11 cellular contexts compared by ENCODE assay signal in the genomic region with DNA sequence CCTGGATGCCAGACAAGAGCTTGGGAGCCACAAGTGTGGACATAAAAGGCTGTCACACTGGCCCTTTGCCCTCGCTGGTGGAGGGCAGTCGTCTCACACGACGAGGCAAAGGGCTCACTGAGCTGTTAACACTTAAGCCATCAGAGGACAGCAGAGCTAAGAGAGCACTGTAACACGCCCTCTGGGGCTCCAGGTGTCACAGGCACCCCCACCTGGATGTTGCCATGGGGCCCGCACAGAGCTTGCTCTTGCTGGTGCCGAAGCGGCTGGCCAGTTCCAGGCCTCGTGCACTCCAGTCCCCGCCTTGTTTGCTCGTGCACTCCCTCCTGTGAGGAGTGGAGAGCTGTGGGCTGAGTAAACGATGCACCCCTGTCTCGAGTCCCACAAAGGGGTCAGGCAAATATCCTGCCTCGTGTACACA. TPM values are rescaled to one million over a fixed set of nuclear protein-coding genes. Genes with fewer than 3 reads are reported as not detected.
DNase-seq lines count a peak whose midpoint lies in the region; ATAC-seq and TF ChIP-seq lines count a peak whose summit lies in the region.
"Had no signal": no experiment of that assay in that cellular context is flagged by ENCODE, and none has a peak within 500 bp of the region (broad histone marks: within the 10 kb centered on the region; RNA-seq: fewer than 3 reads in every experiment).

No MANE protein-coding gene starts in this region.

- H3K4me3 ChIP-seq in neural progenitor cell: no peak overlapping the region
- no peak overlapping the region for H3K4me3 ChIP-seq in mammary epithelial cell (replicated peaks in 1 of 3; ENCODE audit: insufficient read depth in 1 of 3, low read depth in 2 of 3, low read length in 3 of 3)
- H3K4me3 ChIP-seq: skin epidermis, vagina had no signal

- H3K27ac ChIP-seq in neural progenitor cell (no peak overlapping the region), mammary epithelial cell (ENCODE audit: insufficient read depth, low read depth, low read length) (no peak overlapping the region)
- H3K27ac ChIP-seq: skin epidermis, vagina had no signal

- H3K27me3 ChIP-seq in neural progenitor cell (no peaks in the 10 kb centered on the region), mammary epithelial cell (ENCODE audit: insufficient read depth, low read length) (peaks cover 7% of the 10 kb centered on the region)
- H3K27me3 ChIP-seq: vagina had no signal

- H3K9ac ChIP-seq in neural progenitor cell: no peak overlapping the region
- no peak overlapping the region for H3K9ac ChIP-seq in mammary epithelial cell (ENCODE audit: insufficient read depth, low read length)

- no peaks in the 10 kb centered on the region for H3K9me3 Mint-ChIP-seq in WTC11
- H3K9me3 Mint-ChIP-seq in neural progenitor cell: no peaks in the 10 kb centered on the region

- peaks cover 78% of the 10 kb centered on the region for H3K4me1 Mint-ChIP-seq in WTC11
- peaks cover 31% of the 10 kb centered on the region for H3K4me1 Mint-ChIP-seq in neural progenitor cell

- peaks cover 10% of the 10 kb centered on the region for H3K4me1 ChIP-seq in neural progenitor cell
- no peaks in the 10 kb centered on the region for H3K4me1 ChIP-seq in mammary epithelial cell (ENCODE audit: insufficient read depth, low read length)
- H3K4me1 ChIP-seq: vagina had no signal

- peaks cover 10% of the 10 kb centered on the region for H3F3A ChIP-seq in neural progenitor cell (ENCODE audit: low read depth)

- H3K9me3 ChIP-seq in neural progenitor cell (ENCODE audit: low read depth) (no peaks in the 10 kb centered on the region), mammary epithelial cell (replicated peaks; ENCODE audit: insufficient read depth, low read length) (no peaks in the 10 kb centered on the region)
- H3K9me3 ChIP-seq: vagina had no signal

- in situ Hi-C loops in G401 (cut with HindIII; ENCODE audit: low sequenced_read_pairs) (no loop called here), mammary epithelial cell (cut with MboI; ENCODE audit: low sequenced_read_pairs in 2 of 2) (no loop called here)

- ATAC-seq in WTC11 (peak; percentile 51), HG03571 (IDR thresholded peaks at IDR 0.05; ENCODE audit: unreplicated experiment) (no peak)

- H3K4me3 Mint-ChIP-seq in WTC11 (no peak overlapping the region), neural progenitor cell (no peak overlapping the region)

- TF ChIP-seq CTCF in WTC11 (IDR thresholded peaks at IDR 0.05) (no peak), neural progenitor cell (IDR thresholded peaks at IDR 0.05) (no peak), mammary epithelial cell (conservative IDR thresholded peaks at IDR 0.05 in 1 of 2, IDR thresholded peaks at IDR 0.05 in 1 of 2; ENCODE audit: extremely low read depth in 1 of 2, insufficient read depth in 1 of 2, low read depth in 1 of 2, low read length in 2 of 2) (no peak)

- H3K36me3 ChIP-seq in neural progenitor cell (no peaks in the 10 kb centered on the region), mammary epithelial cell (ENCODE audit: insufficient read depth, low read length) (no peaks in the 10 kb centered on the region)
- H3K36me3 ChIP-seq: vagina had no signal

- WGBS in mammary epithelial cell (ENCODE audit: low coverage, missing lambda C conversion rate): 39% methylated on average over 6 of the region's 14 CpGs

- H3K36me3 Mint-ChIP-seq in WTC11 (no peaks in the 10 kb centered on the region), neural progenitor cell (no peaks in the 10 kb centered on the region)

- CTCF ChIA-PET in WTC11 (lab: Charles Lee) (interaction anchor here (0.8 to 3.5 kb wide), 13 partner anchors 9 to 315 kb away, joined by 3 to 16 read pairs (median 4); a partner anchor contains a TSS), mammary epithelial cell (lab: Charles Lee; ENCODE audit: low non-redundant PET) (interaction anchor here (0.6 kb wide), 1 partner anchor 691 kb away, joined by 3 read pairs; no protein-coding TSS in a partner anchor)

- no peak overlapping the region for H3K4me2 ChIP-seq in neural progenitor cell
- no peak overlapping the region for H3K4me2 ChIP-seq in mammary epithelial cell (ENCODE audit: insufficient read depth, low read depth, low read length)

- peak overlapping the region; percentile 63 for H2AFZ ChIP-seq in neural progenitor cell (replicated peaks)
- H2AFZ ChIP-seq in mammary epithelial cell (ENCODE audit: low read depth, low read length): no peak overlapping the region

- H3K79me2 ChIP-seq in neural progenitor cell (ENCODE audit: low read depth) (no peaks in the 10 kb centered on the region), mammary epithelial cell (ENCODE audit: insufficient read depth, low read length) (no peaks in the 10 kb centered on the region)

- H3K27ac Mint-ChIP-seq in WTC11 (peak overlapping the region; percentile 87), neural progenitor cell (no peak overlapping the region)

- DNase-seq in G401 (ENCODE audit: low spot score) (peak; percentile 51), NCI-H2029 treated with DMSO at 0.1 percent for 48 hours (lab: John Stamatoyannopoulos, UW) (peak; percentile 47), WTC11 (ENCODE audit: low spot score) (peak; percentile 64), neural progenitor cell (ENCODE audit: low spot score) (peak; percentile 21), mammary epithelial cell (no peak), NCI-H2171 (lab: John Stamatoyannopoulos, UW) (no peak)
- DNase-seq in activated CD4-positive, CD25-positive, alpha-beta regulatory T cell treated with anti-CD3 and anti-CD28 coated beads, Interleukin-2, amount 50 U/mL, for 72 hours: no peak

- H3K27me3 Mint-ChIP-seq in WTC11 (ENCODE audit: low read depth) (no peaks in the 10 kb centered on the region), neural progenitor cell (ENCODE audit: insufficient read depth, low read depth) (peaks cover 4% of the 10 kb centered on the region)

- intact Hi-C loops in mammary epithelial cell (cut with micrococcal nuclease): no loop called here

- dilution Hi-C loops in mammary epithelial cell (cut with HindIII; ENCODE audit: low sequenced_read_pairs): no loop called here

- POLR2A ChIA-PET in WTC11 (lab: Charles Lee): interaction anchor here (1.0 kb wide), 1 partner anchor 54 kb away, joined by 3 read pairs; no protein-coding TSS in a partner anchor

- H4K20me1 ChIP-seq in neural progenitor cell (ENCODE audit: low read depth): no peaks in the 10 kb centered on the region
- H4K20me1 ChIP-seq in mammary epithelial cell (ENCODE audit: insufficient read depth, low read length): no peaks in the 10 kb centered on the region

- BruUV-seq in mammary epithelial cell (replicated peaks; lab: Mats Ljungman, UMichigan): no TSS peak

TF ChIP-seq in WTC11, 78 proteins besides CTCF, POLR2A, EP300 and RAD21 (continues in another document):
- TF ChIP-seq GTF2I (CRISPR knock-in tag; conservative IDR thresholded peaks at IDR 0.05): no peak
- TF ChIP-seq, protein P1, sequence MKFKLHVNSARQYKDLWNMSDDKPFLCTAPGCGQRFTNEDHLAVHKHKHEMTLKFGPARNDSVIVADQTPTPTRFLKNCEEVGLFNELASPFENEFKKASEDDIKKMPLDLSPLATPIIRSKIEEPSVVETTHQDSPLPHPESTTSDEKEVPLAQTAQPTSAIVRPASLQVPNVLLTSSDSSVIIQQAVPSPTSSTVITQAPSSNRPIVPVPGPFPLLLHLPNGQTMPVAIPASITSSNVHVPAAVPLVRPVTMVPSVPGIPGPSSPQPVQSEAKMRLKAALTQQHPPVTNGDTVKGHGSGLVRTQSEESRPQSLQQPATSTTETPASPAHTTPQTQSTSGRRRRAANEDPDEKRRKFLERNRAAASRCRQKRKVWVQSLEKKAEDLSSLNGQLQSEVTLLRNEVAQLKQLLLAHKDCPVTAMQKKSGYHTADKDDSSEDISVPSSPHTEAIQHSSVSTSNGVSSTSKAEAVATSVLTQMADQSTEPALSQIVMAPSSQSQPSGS (CRISPR knock-in tag; IDR thresholded peaks at IDR 0.05; ENCODE audit: borderline replicate concordance, low read depth): no peak
- TF ChIP-seq, protein P2, sequence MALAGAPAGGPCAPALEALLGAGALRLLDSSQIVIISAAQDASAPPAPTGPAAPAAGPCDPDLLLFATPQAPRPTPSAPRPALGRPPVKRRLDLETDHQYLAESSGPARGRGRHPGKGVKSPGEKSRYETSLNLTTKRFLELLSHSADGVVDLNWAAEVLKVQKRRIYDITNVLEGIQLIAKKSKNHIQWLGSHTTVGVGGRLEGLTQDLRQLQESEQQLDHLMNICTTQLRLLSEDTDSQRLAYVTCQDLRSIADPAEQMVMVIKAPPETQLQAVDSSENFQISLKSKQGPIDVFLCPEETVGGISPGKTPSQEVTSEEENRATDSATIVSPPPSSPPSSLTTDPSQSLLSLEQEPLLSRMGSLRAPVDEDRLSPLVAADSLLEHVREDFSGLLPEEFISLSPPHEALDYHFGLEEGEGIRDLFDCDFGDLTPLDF (CRISPR knock-in tag; IDR thresholded peaks at IDR 0.05): no peak
- TF ChIP-seq FOXJ3 (CRISPR knock-in tag; IDR thresholded peaks at IDR 0.05; ENCODE audit: borderline replicate concordance): no peak
- no peak for TF ChIP-seq ZNF671 (CRISPR knock-in tag; IDR thresholded peaks at IDR 0.05)
- no peak for TF ChIP-seq ZNF121 (CRISPR knock-in tag; IDR thresholded peaks at IDR 0.05)
- TF ChIP-seq RORB (CRISPR knock-in tag; IDR thresholded peaks at IDR 0.05): no peak
- no peak for TF ChIP-seq TCF7 (CRISPR knock-in tag; IDR thresholded peaks at IDR 0.05; ENCODE audit: low read depth)
- no peak for TF ChIP-seq ATF1 (CRISPR knock-in tag; IDR thresholded peaks at IDR 0.05)
- TF ChIP-seq ZNF263 (CRISPR knock-in tag; IDR thresholded peaks at IDR 0.05; ENCODE audit: low read depth): no peak
- TF ChIP-seq TEAD4 (CRISPR knock-in tag; IDR thresholded peaks at IDR 0.05): no peak
- TF ChIP-seq, protein P3, sequence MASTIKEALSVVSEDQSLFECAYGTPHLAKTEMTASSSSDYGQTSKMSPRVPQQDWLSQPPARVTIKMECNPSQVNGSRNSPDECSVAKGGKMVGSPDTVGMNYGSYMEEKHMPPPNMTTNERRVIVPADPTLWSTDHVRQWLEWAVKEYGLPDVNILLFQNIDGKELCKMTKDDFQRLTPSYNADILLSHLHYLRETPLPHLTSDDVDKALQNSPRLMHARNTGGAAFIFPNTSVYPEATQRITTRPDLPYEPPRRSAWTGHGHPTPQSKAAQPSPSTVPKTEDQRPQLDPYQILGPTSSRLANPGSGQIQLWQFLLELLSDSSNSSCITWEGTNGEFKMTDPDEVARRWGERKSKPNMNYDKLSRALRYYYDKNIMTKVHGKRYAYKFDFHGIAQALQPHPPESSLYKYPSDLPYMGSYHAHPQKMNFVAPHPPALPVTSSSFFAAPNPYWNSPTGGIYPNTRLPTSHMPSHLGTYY (CRISPR knock-in tag; IDR thresholded peaks at IDR 0.05): no peak
- TF ChIP-seq EMX1 (CRISPR knock-in tag; IDR thresholded peaks at IDR 0.05): no peak
- TF ChIP-seq ZNF396 (CRISPR knock-in tag; IDR thresholded peaks at IDR 0.05; ENCODE audit: borderline replicate concordance): no peak
- no peak for TF ChIP-seq NFATC4 (CRISPR knock-in tag; IDR thresholded peaks at IDR 0.05)

RNA-seq across cellular contexts. Expression of a gene that starts 37.4 kb away (rescaled TPM):
- total RNA-seq in G401 (2014; rRNA removed; shearing (Covaris generic)): not detected in 2 replicates
- total RNA-seq in WTC11 (2021) (0.37 to 0.78 TPM (median 0.39 TPM) in 3 replicates), neural progenitor cell (ENCODE audit: low replicate concordance) (0.58 TPM in 1 of 2 replicates, not detected in the other), mammary epithelial cell (not detected)
- not detected for polyA plus RNA-seq in mammary epithelial cell
- not detected for polyA minus RNA-seq in mammary epithelial cell
- total RNA-seq: LHCN-M2, vagina had no signal

Comparison
In these comparisons a context has a peak if more than half of its experiments do, and no peak if none do; other contexts are left out.
1. DNase-seq: peak in G401 (single experiment), NCI-H2029 treated with DMSO at 0.1 percent for 48 hours (single experiment), WTC11 (single experiment) and neural progenitor cell (single experiment); none in mammary epithelial cell (single experiment), NCI-H2171 (single experiment) and activated CD4-positive, CD25-positive, alpha-beta regulatory T cell treated with anti-CD3 and anti-CD28 coated beads, Interleukin-2, amount 50 U/mL, for 72 hours (single experiment).